In genomic region chr18:8962192-8962772, GRCh38 we compare ENCODE assay signal across 17 cellular contexts.
DNase-seq lines count a peak whose midpoint lies in the region; ATAC-seq and TF ChIP-seq lines count a peak whose summit lies in the region.
"Had no signal": no experiment of that assay in that cellular context is flagged by ENCODE, and none has a peak within 500 bp of the region (broad histone marks: within the 10 kb centered on the region; RNA-seq: fewer than 3 reads in every experiment).

No MANE protein-coding gene starts in this region.

- H3K4me3 Mint-ChIP-seq in stimulated activated effector memory CD8-positive, alpha-beta T cell treated with anti-CD3 and anti-CD28 coated beads, Interleukin-12 subunit alpha, Interleukin-12 subunit beta, amount 100 ng/mL, for 72 hours: no peak overlapping the region
- H3K4me3 Mint-ChIP-seq: CD4-positive, alpha-beta T cell had no signal

- H3K27me3 ChIP-seq in mesenchymal stem cell (ENCODE audit: control insufficient read depth in 1 of 2, insufficient read depth in 1 of 2, low read length in 2 of 2): no peaks in the 10 kb centered on the region
- H3K27me3 ChIP-seq: SJSA1 had no signal

- H3K27ac Mint-ChIP-seq in stimulated activated effector memory CD8-positive, alpha-beta T cell treated with anti-CD3 and anti-CD28 coated beads, Interleukin-12 subunit alpha, Interleukin-12 subunit beta, amount 100 ng/mL, for 72 hours: no peak overlapping the region
- H3K27ac Mint-ChIP-seq: CD4-positive, alpha-beta T cell had no signal

- peak overlapping the region in 1 of 2 experiments; percentile 58 for H3K18ac ChIP-seq in mesenchymal stem cell (ENCODE audit: low read depth in 1 of 2, low read length in 2 of 2)

- no peak overlapping the region for H2BK12ac ChIP-seq in mesenchymal stem cell (ENCODE audit: low read length in 2 of 2)

- H3K4me2 ChIP-seq in mesenchymal stem cell (ENCODE audit: low read length, poor library complexity, severe bottlenecking): no peak overlapping the region

- H3K4me3 ChIP-seq in mesenchymal stem cell (ENCODE audit: insufficient read depth in 1 of 2, low read depth in 1 of 2, low read length in 2 of 2): no peak overlapping the region
- H3K4me3 ChIP-seq: GM23248, SJSA1 had no signal

- H3K36me3 Mint-ChIP-seq in stimulated activated effector memory CD8-positive, alpha-beta T cell treated with anti-CD3 and anti-CD28 coated beads, Interleukin-12 subunit alpha, Interleukin-12 subunit beta, amount 100 ng/mL, for 72 hours: no peaks in the 10 kb centered on the region

- no peaks in the 10 kb centered on the region for H3K4me1 Mint-ChIP-seq in stimulated activated effector memory CD8-positive, alpha-beta T cell treated with anti-CD3 and anti-CD28 coated beads, Interleukin-12 subunit alpha, Interleukin-12 subunit beta, amount 100 ng/mL, for 72 hours

- no peak overlapping the region for H2BK5ac ChIP-seq in mesenchymal stem cell (ENCODE audit: low read depth, low read length, poor library complexity, severe bottlenecking)

- H3K9ac ChIP-seq in mesenchymal stem cell (ENCODE audit: low read length): no peak overlapping the region
- H3K9ac ChIP-seq: GM23248 had no signal

- WGBS in mesenchymal stem cell: 91% methylated on average over 7 of the region's 7 CpGs

- TF ChIP-seq CTCF in VCaP (conservative IDR thresholded peaks at IDR 0.05): no peak

- H3K23ac ChIP-seq in mesenchymal stem cell (ENCODE audit: low read length in 2 of 2): no peak overlapping the region

- peak overlapping the region; percentile 74; the same call in 1 of the 2 replicates for H3K27ac ChIP-seq in VCaP
- H3K27ac ChIP-seq in mesenchymal stem cell (ENCODE audit: low read length, poor library complexity, severe bottlenecking): no peak overlapping the region
- H3K27ac ChIP-seq: SJSA1 had no signal

- no peak overlapping the region for H2BK15ac ChIP-seq in mesenchymal stem cell (ENCODE audit: low read depth, poor library complexity, severe bottlenecking)

- no peaks in the 10 kb centered on the region for H3K9me3 ChIP-seq in mesenchymal stem cell (ENCODE audit: control insufficient read depth, low read length)
- H3K9me3 ChIP-seq: SJSA1 had no signal

- no peak overlapping the region for H3K4ac ChIP-seq in mesenchymal stem cell (ENCODE audit: low read depth in 1 of 2, low read length in 2 of 2)

- H2BK120ac ChIP-seq in mesenchymal stem cell (ENCODE audit: low read depth, low read length): no peak overlapping the region

- no peaks in the 10 kb centered on the region for H3K36me3 ChIP-seq in mesenchymal stem cell (ENCODE audit: control insufficient read depth in 1 of 2, insufficient read depth in 2 of 2, low read depth in 1 of 2, low read length in 2 of 2)
- H3K36me3 ChIP-seq: SJSA1 had no signal

- H2AK5ac ChIP-seq in mesenchymal stem cell (ENCODE audit: low read length, severe bottlenecking): peak overlapping the region; percentile 45

- H3K14ac ChIP-seq in mesenchymal stem cell (ENCODE audit: low read length in 2 of 2): no peak overlapping the region

- H3K4me1 ChIP-seq in mesenchymal stem cell (ENCODE audit: control insufficient read depth, insufficient read depth, low read depth, low read length): peaks cover 14% of the 10 kb centered on the region

- DNase-seq in ELF-1 (ENCODE audit: low read depth, low spot score) (peak; percentile 33), mesenchymal stem cell (no peak), foreskin melanocyte (no peak), T-helper 9 cell (no peak), NCI-H748 (lab: John Stamatoyannopoulos, UW; ENCODE audit: unreplicated experiment) (no peak)
- DNase-seq in stimulated activated effector memory CD8-positive, alpha-beta T cell treated with anti-CD3 and anti-CD28 coated beads, Interleukin-12 subunit alpha, Interleukin-12 subunit beta, amount 100 ng/mL, for 72 hours (ENCODE audit: low spot score in 2 of 2): no peak
- DNase-seq: CD4-positive, alpha-beta T cell; DMS79; GM23248; KG1; NCI-H1092; NCI-H146; NCI-H446; NCI-H748 treated with DMSO at 0.1 percent for 48 hours; RPMI8226 had no signal

- no peaks in the 10 kb centered on the region for H3K79me1 ChIP-seq in mesenchymal stem cell (replicated peaks; ENCODE audit: low read length, poor library complexity, severe bottlenecking)

- H4K91ac ChIP-seq in mesenchymal stem cell (ENCODE audit: low read length): no peak overlapping the region

- H3K9me3 Mint-ChIP-seq in stimulated activated effector memory CD8-positive, alpha-beta T cell treated with anti-CD3 and anti-CD28 coated beads, Interleukin-12 subunit alpha, Interleukin-12 subunit beta, amount 100 ng/mL, for 72 hours: no peaks in the 10 kb centered on the region
- H3K9me3 Mint-ChIP-seq: CD4-positive, alpha-beta T cell had no signal

- no peak overlapping the region for H2AFZ ChIP-seq in mesenchymal stem cell (ENCODE audit: low read depth, low read length)
- H2AFZ ChIP-seq: GM23248 had no signal

- peak; percentile 34 for ATAC-seq in stimulated activated effector memory CD8-positive, alpha-beta T cell treated with anti-CD3 and anti-CD28 coated beads, Interleukin-12 subunit alpha, Interleukin-12 subunit beta, amount 100 ng/mL, for 72 hours

- peak overlapping the region; percentile 69 for H4K8ac ChIP-seq in mesenchymal stem cell (ENCODE audit: low read length)
